In genomic region chr5:98605010-98605425, GRCh38 we compare ENCODE assay signal across 19 cellular contexts.
DNase-seq lines count a peak whose midpoint lies in the region; ATAC-seq lines count a peak whose summit lies in the region.
"Had no signal": no experiment of that assay in that cellular context is flagged by ENCODE, and none has a peak within 500 bp of the region (broad histone marks: within the 10 kb centered on the region; RNA-seq: fewer than 3 reads in every experiment).

No MANE protein-coding gene starts in this region.

- H3K4me3 Mint-ChIP-seq in activated CD4-positive, alpha-beta memory T cell treated with anti-CD3 and anti-CD28 coated beads, Interleukin-2, amount 10 ng/mL, durations not matched to agents 7 days and 5 days = no peak overlapping the region
- H3K4me3 Mint-ChIP-seq: CD4-positive, alpha-beta T cell; stimulated activated naive B cell treated with anti-CD40 and anti-IgM and Interleukin-4, amounts not matched to agents 10 μg/mL and 1 μg/mL and 100 μg/mL, for 72 hours had no signal

- peak overlapping the region; percentile 67 for H3K27ac ChIP-seq in mesodermal cell (ENCODE audit: low read depth, low read length, severe bottlenecking)
- H3K27ac ChIP-seq: A549, heart right ventricle, upper lobe of left lung had no signal

- H3K36me3 ChIP-seq in mesodermal cell (ENCODE audit: control insufficient read depth, insufficient read depth, low read length) = no peaks in the 10 kb centered on the region
- H3K36me3 ChIP-seq: heart right ventricle, upper lobe of left lung had no signal

- CTCF ChIA-PET in activated CD4-positive, alpha-beta memory T cell treated with anti-CD3 and anti-CD28 coated beads, Interleukin-2, amount 10 ng/mL, durations not matched to agents 7 days and 5 days (lab: Charles Lee) = no interaction called here

- 100% methylated on average over 1 of the region's 3 CpGs; no CpG with 5 or more reads in 1 of the 2 experiments for WGBS in mesodermal cell (ENCODE audit: insufficient coverage in 2 of 2), 2 experiments

- H3K36me3 Mint-ChIP-seq in activated CD4-positive, alpha-beta memory T cell treated with anti-CD3 and anti-CD28 coated beads, Interleukin-2, amount 10 ng/mL, durations not matched to agents 7 days and 5 days (ENCODE audit: low read depth) = no peaks in the 10 kb centered on the region
- H3K36me3 Mint-ChIP-seq: activated naive CD4-positive, alpha-beta T cell treated with anti-CD3 and anti-CD28 coated beads, Interleukin-2, amount 50 U/mL, for 72 hours; stimulated activated naive B cell treated with anti-CD40 and anti-IgM and Interleukin-4, amounts not matched to agents 10 μg/mL and 1 μg/mL and 100 μg/mL, for 72 hours had no signal

- ATAC-seq in GM19455 (IDR thresholded peaks at IDR 0.05; ENCODE audit: unreplicated experiment) (no peak), HG03095 (IDR thresholded peaks at IDR 0.05; ENCODE audit: unreplicated experiment) (no peak)
- ATAC-seq: A549; activated naive CD4-positive, alpha-beta T cell treated with anti-CD3 and anti-CD28 coated beads, Interleukin-2, amount 50 U/mL, for 72 hours; heart right ventricle; sciatic nerve; stimulated activated naive B cell treated with anti-CD40 and anti-IgM and Interleukin-4, amounts not matched to agents 10 μg/mL and 1 μg/mL and 100 μg/mL, for 72 hours had no signal

- peaks cover 3% of the 10 kb centered on the region for H3K9me3 Mint-ChIP-seq in activated CD4-positive, alpha-beta memory T cell treated with anti-CD3 and anti-CD28 coated beads, Interleukin-2, amount 10 ng/mL, durations not matched to agents 7 days and 5 days
- H3K9me3 Mint-ChIP-seq: CD4-positive, alpha-beta T cell had no signal

- peak; percentile 4 for DNase-seq in A172 (ENCODE audit: low spot score)
- peak; percentile 86 for DNase-seq in M059J (ENCODE audit: low read depth)
- DNase-seq in brain pericyte (ENCODE audit: low read depth, low spot score) = peak; percentile 80
- DNase-seq in stimulated activated CD4-positive, alpha-beta T cell treated with anti-CD3 and anti-CD28 coated beads, Interleukin-2, amount 100 ng/mL, for 24 hours = no peak
- DNase-seq in activated CD4-positive, alpha-beta memory T cell treated with anti-CD3 and anti-CD28 coated beads, Interleukin-2, amount 10 ng/mL, durations not matched to agents 7 days and 5 days = no peak
- DNase-seq: activated CD8-positive, alpha-beta memory T cell treated with anti-CD3 and anti-CD28 coated beads, Interleukin-2, amount 50 U/mL, for 48 hours; CD4-positive, alpha-beta T cell; central memory CD4-positive, alpha-beta T cell; heart right ventricle; NCI-H1105; NCI-H524; stimulated activated naive B cell treated with anti-CD40 and anti-IgM and Interleukin-4, amounts not matched to agents 10 μg/mL and 1 μg/mL and 100 μg/mL, for 72 hours; upper lobe of left lung had no signal

- no peak overlapping the region for H3K4me3 ChIP-seq in mesodermal cell (ENCODE audit: extremely low read depth, insufficient read depth, low read length, poor library complexity, severe bottlenecking)
- H3K4me3 ChIP-seq: A549, heart right ventricle, upper lobe of left lung had no signal

- POLR2A ChIA-PET in activated CD4-positive, alpha-beta memory T cell treated with anti-CD3 and anti-CD28 coated beads, Interleukin-2, amount 10 ng/mL, durations not matched to agents 7 days and 5 days (lab: Charles Lee) = no interaction called here

- H3K27me3 Mint-ChIP-seq in activated CD4-positive, alpha-beta memory T cell treated with anti-CD3 and anti-CD28 coated beads, Interleukin-2, amount 10 ng/mL, durations not matched to agents 7 days and 5 days = no peaks in the 10 kb centered on the region
- H3K27me3 Mint-ChIP-seq: stimulated activated naive B cell treated with anti-CD40 and anti-IgM and Interleukin-4, amounts not matched to agents 10 μg/mL and 1 μg/mL and 100 μg/mL, for 72 hours had no signal

- H3K27ac Mint-ChIP-seq in activated CD4-positive, alpha-beta memory T cell treated with anti-CD3 and anti-CD28 coated beads, Interleukin-2, amount 10 ng/mL, durations not matched to agents 7 days and 5 days = no peak overlapping the region
- H3K27ac Mint-ChIP-seq: activated naive CD4-positive, alpha-beta T cell treated with anti-CD3 and anti-CD28 coated beads, Interleukin-2, amount 50 U/mL, for 72 hours; CD4-positive, alpha-beta T cell; stimulated activated naive B cell treated with anti-CD40 and anti-IgM and Interleukin-4, amounts not matched to agents 10 μg/mL and 1 μg/mL and 100 μg/mL, for 72 hours had no signal

- peaks cover 7% of the 10 kb centered on the region for H3K4me1 ChIP-seq in mesodermal cell (ENCODE audit: control insufficient read depth, insufficient read depth, low read length, poor library complexity, severe bottlenecking)
- H3K4me1 ChIP-seq: A549, heart right ventricle, upper lobe of left lung had no signal

- H3K9me3 ChIP-seq in mesodermal cell (ENCODE audit: control insufficient read depth, low read length) = peaks cover 10% of the 10 kb centered on the region
- H3K9me3 ChIP-seq: A549, upper lobe of left lung had no signal

- H3K4me1 Mint-ChIP-seq in activated CD4-positive, alpha-beta memory T cell treated with anti-CD3 and anti-CD28 coated beads, Interleukin-2, amount 10 ng/mL, durations not matched to agents 7 days and 5 days = no peaks in the 10 kb centered on the region
- H3K4me1 Mint-ChIP-seq: stimulated activated naive B cell treated with anti-CD40 and anti-IgM and Interleukin-4, amounts not matched to agents 10 μg/mL and 1 μg/mL and 100 μg/mL, for 72 hours had no signal

Comparison
In these comparisons a context has a peak if more than half of its experiments do, and no peak if none do; other contexts are left out.
1. DNase-seq: peak in A172 (single experiment), M059J (single experiment) and brain pericyte (single experiment); none in stimulated activated CD4-positive, alpha-beta T cell treated with anti-CD3 and anti-CD28 coated beads, Interleukin-2, amount 100 ng/mL, for 24 hours (0 of 2) and activated CD4-positive, alpha-beta memory T cell treated with anti-CD3 and anti-CD28 coated beads, Interleukin-2, amount 10 ng/mL, durations not matched to agents 7 days and 5 days (single experiment).